Comparison of ENCODE assay signal across 16 cellular contexts in the genomic region with DNA sequence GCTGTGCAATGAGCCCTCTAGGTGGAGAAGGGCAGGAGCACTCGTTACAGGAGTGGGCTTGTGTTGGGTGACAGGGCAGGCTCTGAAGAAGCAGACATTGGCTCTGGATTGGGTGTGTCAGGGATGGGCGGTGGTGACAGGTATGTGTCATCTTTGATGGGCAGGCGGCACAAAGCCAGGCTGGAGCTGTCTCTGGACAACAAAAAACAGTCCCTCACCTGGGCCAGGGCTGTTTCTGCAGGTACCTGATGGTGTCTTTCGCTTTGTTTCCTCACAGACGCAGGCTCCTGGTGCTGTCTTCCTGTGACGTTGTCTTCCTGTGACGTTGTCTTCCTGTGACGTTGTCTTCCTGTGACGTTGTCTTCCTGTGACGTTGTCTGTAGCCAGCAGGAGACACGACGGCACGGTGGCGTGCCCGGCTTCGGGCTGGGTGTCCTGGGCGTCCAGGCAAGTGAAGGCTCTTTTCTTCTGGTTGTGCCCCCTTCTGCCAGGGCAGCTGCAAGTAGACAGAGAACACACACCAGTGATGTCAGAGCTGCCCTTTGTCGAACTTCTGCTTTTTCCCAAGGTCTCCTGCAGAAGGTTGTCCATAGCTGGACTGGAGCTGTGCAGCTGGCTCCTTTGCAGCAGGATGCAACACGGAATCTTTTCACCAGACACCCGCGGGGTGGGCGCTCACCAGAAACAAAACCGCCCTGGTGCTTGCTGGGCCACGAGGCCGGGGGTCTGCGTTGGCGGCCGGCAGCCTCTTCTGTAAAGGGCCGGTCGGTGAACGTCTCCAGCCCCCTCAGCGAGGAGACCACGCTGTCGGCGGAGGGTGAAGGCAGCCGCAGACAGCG. TPM values are rescaled to one million over a fixed set of nuclear protein-coding genes. Genes with fewer than 3 reads are reported as not detected.
DNase-seq lines count a peak whose midpoint lies in the region; ATAC-seq and TF ChIP-seq lines count a peak whose summit lies in the region.
"Had no signal": no experiment of that assay in that cellular context is flagged by ENCODE, and none has a peak within 500 bp of the region (broad histone marks: within the 10 kb centered on the region; RNA-seq: fewer than 3 reads in every experiment).

No MANE protein-coding gene starts in this region.

- TF ChIP-seq POLR2A in body of pancreas (IDR thresholded peaks at IDR 0.05): no peak

- peaks cover 12 to 30% (median 22%) of the 10 kb centered on the region in 11 experiments for H3K9me3 ChIP-seq in BLaER1 treated with 17β-estradiol and CSF1 and Interleukin-3, amounts not matched to agents 10 nM and 100 nM (replicated peaks in 1 of 11)
- no peaks in the 10 kb centered on the region for H3K9me3 ChIP-seq in CD8-positive, alpha-beta T cell (ENCODE audit: low read length)
- H3K9me3 ChIP-seq in effector memory CD4-positive, alpha-beta T cell (ENCODE audit: control insufficient read depth, low read length): no peaks in the 10 kb centered on the region
- H3K9me3 ChIP-seq in body of pancreas: no peaks in the 10 kb centered on the region
- H3K9me3 ChIP-seq: HAP-1, thyroid gland had no signal

- no peak overlapping the region for H3K4me3 ChIP-seq in BLaER1 treated with 17β-estradiol and CSF1 and Interleukin-3, amounts not matched to agents 10 nM and 100 nM
- no peak overlapping the region for H3K4me3 ChIP-seq in CD8-positive, alpha-beta T cell (ENCODE audit: low read depth, low read length)
- H3K4me3 ChIP-seq in effector memory CD4-positive, alpha-beta T cell (ENCODE audit: insufficient read depth, low read depth, low read length, poor library complexity, severe bottlenecking): no peak overlapping the region
- no peak overlapping the region for H3K4me3 ChIP-seq in body of pancreas
- H3K4me3 ChIP-seq: HAP-1, thyroid gland had no signal

- POLR2A ChIA-PET in CD8-positive, alpha-beta T cell (lab: Charles Lee): no interaction called here

- no peaks in the 10 kb centered on the region for H3K36me3 Mint-ChIP-seq in CD8-positive, alpha-beta T cell

- no peaks in the 10 kb centered on the region for H4K20me1 ChIP-seq in BLaER1 treated with 17β-estradiol and CSF1 and Interleukin-3, amounts not matched to agents 10 nM and 100 nM

- no peak overlapping the region for H3K27ac ChIP-seq in BLaER1 treated with 17β-estradiol and CSF1 and Interleukin-3, amounts not matched to agents 10 nM and 100 nM
- H3K27ac ChIP-seq in CD8-positive, alpha-beta T cell (ENCODE audit: low read depth, low read length): peak overlapping the region; percentile 14
- no peak overlapping the region for H3K27ac ChIP-seq in effector memory CD4-positive, alpha-beta T cell (ENCODE audit: insufficient read depth, low read length, poor library complexity, severe bottlenecking)
- H3K27ac ChIP-seq in body of pancreas: no peak overlapping the region
- H3K27ac ChIP-seq: thyroid gland had no signal

- CTCF ChIA-PET in CD8-positive, alpha-beta T cell (lab: Charles Lee): no interaction called here

- peak overlapping the region; percentile 32 for H3K4me3 Mint-ChIP-seq in CD8-positive, alpha-beta T cell

- peak in 4 of 7 experiments; percentile 10 to 67 (median 46) for DNase-seq in CD8-positive, alpha-beta T cell
- DNase-seq in RPMI8226 (peak; percentile 19), cortex of kidney (lab: John Stamatoyannopoulos, UW) (no peak), COLO829 (ENCODE audit: low spot score) (no peak), body of pancreas (no peak)
- DNase-seq in effector memory CD4-positive, alpha-beta T cell: peak; percentile 37 to 44 (median 42)
- DNase-seq: left cardiac atrium; NCI-H2029 treated with DMSO at 0.1 percent for 48 hours; NK-92 treated with Interleukin-12 subunit alpha and Interleukin-12 subunit beta, amount 100 ng/mL, for 24 hours; thyroid gland had no signal

- no peaks in the 10 kb centered on the region for H3K36me3 ChIP-seq in BLaER1 treated with 17β-estradiol and CSF1 and Interleukin-3, amounts not matched to agents 10 nM and 100 nM
- no peaks in the 10 kb centered on the region for H3K36me3 ChIP-seq in CD8-positive, alpha-beta T cell (ENCODE audit: insufficient read depth, low read length)
- H3K36me3 ChIP-seq in effector memory CD4-positive, alpha-beta T cell (ENCODE audit: control insufficient read depth, insufficient read depth, low read length): no peaks in the 10 kb centered on the region
- no peaks in the 10 kb centered on the region for H3K36me3 ChIP-seq in body of pancreas (replicated peaks in 1 of 2; ENCODE audit: insufficient read depth in 1 of 2, low read depth in 2 of 2)
- H3K36me3 ChIP-seq: HAP-1, thyroid gland had no signal

- H3K9me3 Mint-ChIP-seq in CD8-positive, alpha-beta T cell: no peaks in the 10 kb centered on the region

- TF ChIP-seq CTCF in CD8-positive, alpha-beta T cell (IDR thresholded peaks at IDR 0.05): no peak
- TF ChIP-seq CTCF in body of pancreas (IDR thresholded peaks at IDR 0.05): no peak

- peak overlapping the region; percentile 82 for H3K27ac Mint-ChIP-seq in CD8-positive, alpha-beta T cell

- no peak overlapping the region for H3K9ac ChIP-seq in BLaER1 treated with 17β-estradiol and CSF1 and Interleukin-3, amounts not matched to agents 10 nM and 100 nM

- 67 to 69% methylated on average over 17 to 37 of the region's 37 CpGs for WGBS in body of pancreas, 2 donors

- ATAC-seq in CD8-positive, alpha-beta T cell: peak; percentile 79
- ATAC-seq in HG03342 (IDR thresholded peaks at IDR 0.05; ENCODE audit: unreplicated experiment) (no peak), body of pancreas (no peak)
- ATAC-seq: left cardiac atrium had no signal

- intact Hi-C loops in CD8-positive, alpha-beta T cell (cut with DNase I, micrococcal nuclease): no loop called here
- intact Hi-C loops in body of pancreas (cut with DNase I): no loop called here

- H3K4me1 Mint-ChIP-seq in CD8-positive, alpha-beta T cell (ENCODE audit: low read depth): peaks cover 10% of the 10 kb centered on the region

- H3K27me3 Mint-ChIP-seq in CD8-positive, alpha-beta T cell (ENCODE audit: low read depth): peaks cover 8% of the 10 kb centered on the region

- peak overlapping the region in 6 of 11 experiments; percentile 5 to 53 (median 32); a peak in 7 of 22 replicates for H3K4me2 ChIP-seq in BLaER1 treated with 17β-estradiol and CSF1 and Interleukin-3, amounts not matched to agents 10 nM and 100 nM

- H3K4me1 ChIP-seq in BLaER1 treated with 17β-estradiol and CSF1 and Interleukin-3, amounts not matched to agents 10 nM and 100 nM: peaks cover 8 to 35% (median 22%) of the 10 kb centered on the region in 10 experiments; a peak in 18 of 20 replicates
- no peaks in the 10 kb centered on the region for H3K4me1 ChIP-seq in CD8-positive, alpha-beta T cell (ENCODE audit: insufficient read depth, low read length)
- peaks cover 7% of the 10 kb centered on the region for H3K4me1 ChIP-seq in effector memory CD4-positive, alpha-beta T cell (ENCODE audit: control insufficient read depth, insufficient read depth, low read length, poor library complexity, severe bottlenecking)
- H3K4me1 ChIP-seq in body of pancreas: no peaks in the 10 kb centered on the region
- H3K4me1 ChIP-seq: HAP-1, thyroid gland had no signal

- peaks cover 9 to 23% (median 18%) of the 10 kb centered on the region in 11 experiments; a peak in 20 of 22 replicates for H3K27me3 ChIP-seq in BLaER1 treated with 17β-estradiol and CSF1 and Interleukin-3, amounts not matched to agents 10 nM and 100 nM
- H3K27me3 ChIP-seq in CD8-positive, alpha-beta T cell (ENCODE audit: insufficient read depth, low read length): no peaks in the 10 kb centered on the region
- H3K27me3 ChIP-seq in effector memory CD4-positive, alpha-beta T cell (replicated peaks; ENCODE audit: control insufficient read depth, insufficient read depth, low read length, poor library complexity, severe bottlenecking): no peaks in the 10 kb centered on the region
- H3K27me3 ChIP-seq in body of pancreas: peaks cover 0 to 6% of the 10 kb centered on the region in 2 donors
- H3K27me3 ChIP-seq: thyroid gland had no signal

RNA-seq across cellular contexts. Expression of gene GPR35, which starts 21.0 kb away (rescaled TPM):
- total RNA-seq in CD8-positive, alpha-beta T cell: 10 to 100 TPM; 17.5 to 18.7 TPM
- 1 to 10 TPM in 1 of 2 donors, under 1 TPM in 1; 0.33 to 3.4 TPM for total RNA-seq in body of pancreas

RNA-seq across cellular contexts. Expression of gene AQP12B, which starts 36.4 kb away (rescaled TPM):
- total RNA-seq in CD8-positive, alpha-beta T cell: not detected
- 100 to 1,000 TPM; 328 to 392 TPM for total RNA-seq in body of pancreas
- total RNA-seq: astrocyte, glomerular endothelial cell, left cardiac atrium, skeletal muscle tissue had no signal

RNA-seq across cellular contexts. Expression of gene AQP12A, which starts 45.4 kb away (rescaled TPM):
- not detected for total RNA-seq in CD8-positive, alpha-beta T cell
- 100 to 1,000 TPM in 1 of 2 donors, 10 to 100 TPM in 1; 29.6 to 130 TPM for total RNA-seq in body of pancreas
- total RNA-seq: astrocyte, glomerular endothelial cell, left cardiac atrium, skeletal muscle tissue, thyroid gland had no signal

RNA-seq across cellular contexts. Expression of gene CAPN10, which starts 59.7 kb away (rescaled TPM):
- total RNA-seq in CD8-positive, alpha-beta T cell: 10 to 100 TPM; 65.9 to 68.9 TPM
- total RNA-seq in body of pancreas: 10 to 100 TPM; 16.3 to 34.3 TPM

Comparison
In these comparisons a context has a peak if more than half of its experiments do, and no peak if none do; other contexts are left out.
1. DNase-seq: peak in CD8-positive, alpha-beta T cell (4 of 7), RPMI8226 (single experiment) and effector memory CD4-positive, alpha-beta T cell (3 of 3); none in cortex of kidney (single experiment), COLO829 (single experiment) and body of pancreas (0 of 4).
2. RNA of gene GPR35, which starts 21.0 kb away (total RNA-seq): 17.5 to 18.7 TPM in CD8-positive, alpha-beta T cell; 0.33 to 3.4 TPM in body of pancreas; every median in the first group is over 4 times any median in the second.
3. RNA of gene AQP12B, which starts 36.4 kb away (total RNA-seq): 328 to 392 TPM in body of pancreas; not detected in CD8-positive, alpha-beta T cell; every median in the first group is over 100 times any median in the second.
4. RNA of gene AQP12A, which starts 45.4 kb away (total RNA-seq): 29.6 to 130 TPM in body of pancreas; not detected in CD8-positive, alpha-beta T cell; every median in the first group is over 10 times any median in the second.